15 cellular contexts compared by ENCODE assay signal in genomic region chr5:174606153-174606552, GRCh38.
A peak's percentile ranks its signal among the peaks of the same experiment; 100 is the strongest.
DNase-seq lines count a peak whose midpoint lies in the region; ATAC-seq and TF ChIP-seq lines count a peak whose summit lies in the region.
"Had no signal": no experiment of that assay in that cellular context is flagged by ENCODE, and none has a peak within 500 bp of the region (broad histone marks: within the 10 kb centered on the region; RNA-seq: fewer than 3 reads in every experiment).

No MANE protein-coding gene starts in this region.

- no peak overlapping the region for H4K12ac ChIP-seq in trophoblast cell (ENCODE audit: low read depth, low read length)

- H2AFZ ChIP-seq in IMR-90 (replicated peaks; ENCODE audit: low read length, poor library complexity) = no peak overlapping the region
- no peak overlapping the region for H2AFZ ChIP-seq in hepatocyte
- H2AFZ ChIP-seq in trophoblast cell (ENCODE audit: insufficient read depth, low read length, poor library complexity) = peak overlapping the region; percentile 62

- H4K8ac ChIP-seq in IMR-90 (ENCODE audit: low read depth in 2 of 2, low read length in 2 of 2) (no peak overlapping the region), trophoblast cell (ENCODE audit: low read depth, low read length) (peak overlapping the region; percentile 26)

- H3K4me1 ChIP-seq in Caco-2 (peaks cover 39% of the 10 kb centered on the region), IMR-90 (ENCODE audit: control insufficient read depth, insufficient read depth, low read length) (peaks cover 6% of the 10 kb centered on the region), hepatocyte (ENCODE audit: insufficient read depth) (peaks cover 17% of the 10 kb centered on the region), trophoblast cell (ENCODE audit: control insufficient read depth in 1 of 2, insufficient read depth in 2 of 2, low read length in 2 of 2) (peaks cover 16 to 23% of the 10 kb centered on the region in 2 experiments)

- H3K18ac ChIP-seq in IMR-90 (ENCODE audit: low read depth, low read length) (peak overlapping the region; percentile 1; the same call in 1 of the 2 replicates), trophoblast cell (ENCODE audit: low read length) (no peak overlapping the region)

- peak overlapping the region; percentile 17 for H3K27ac Mint-ChIP-seq in Caco-2 (ENCODE audit: unreplicated experiment)
- H3K27ac Mint-ChIP-seq in activated CD4-positive, alpha-beta T cell treated with anti-CD3 and anti-CD28 coated beads, Interleukin-2, amount 10 ng/mL, durations not matched to agents 24 days and 14 days = no peak overlapping the region
- H3K27ac Mint-ChIP-seq: CD4-positive, alpha-beta T cell had no signal

- H3K9me2 ChIP-seq in hepatocyte (replicated peaks; ENCODE audit: insufficient read depth) = no peaks in the 10 kb centered on the region

- H3K4me1 Mint-ChIP-seq in Caco-2 (ENCODE audit: low read depth, unreplicated experiment) = peaks cover 23% of the 10 kb centered on the region
- no peaks in the 10 kb centered on the region for H3K4me1 Mint-ChIP-seq in activated CD4-positive, alpha-beta T cell treated with anti-CD3 and anti-CD28 coated beads, Interleukin-2, amount 10 ng/mL, durations not matched to agents 24 days and 14 days

- POLR2A ChIA-PET in Caco-2 (lab: Charles Lee) (interaction anchor here (0.6 kb wide), 1 partner anchor 118 kb away, joined by 3 read pairs; the partner anchor contains the start of gene MSX2), IMR-90 (lab: Charles Lee; ENCODE audit: unreplicated experiment) (no interaction called here)

- H2BK5ac ChIP-seq in IMR-90 (ENCODE audit: low read depth, low read length, poor library complexity, severe bottlenecking) (no peak overlapping the region), trophoblast cell (ENCODE audit: low read depth, low read length, poor library complexity) (peak overlapping the region; percentile 66)

- H3K9me1 ChIP-seq in IMR-90 (ENCODE audit: insufficient read depth, low read length) = no peaks in the 10 kb centered on the region

- H3K4me2 ChIP-seq in IMR-90 (ENCODE audit: low read depth, low read length) = no peak overlapping the region
- H3K4me2 ChIP-seq in hepatocyte = peak overlapping the region; percentile 17
- no peak overlapping the region for H3K4me2 ChIP-seq in trophoblast cell (ENCODE audit: low read length)
- H3K4me2 ChIP-seq: A549 had no signal

- peaks cover 8% of the 10 kb centered on the region for H3K36me3 Mint-ChIP-seq in Caco-2 (ENCODE audit: insufficient read depth, unreplicated experiment)
- no peaks in the 10 kb centered on the region for H3K36me3 Mint-ChIP-seq in activated CD4-positive, alpha-beta T cell treated with anti-CD3 and anti-CD28 coated beads, Interleukin-2, amount 10 ng/mL, durations not matched to agents 24 days and 14 days (ENCODE audit: low read depth)

- H3K4ac ChIP-seq in IMR-90 (ENCODE audit: low read depth, low read length) (no peak overlapping the region), trophoblast cell (ENCODE audit: low read depth, low read length) (no peak overlapping the region)

- TF ChIP-seq CTCF in Caco-2 (IDR thresholded peaks at IDR 0.05; ENCODE audit: insufficient read depth in 1 of 2, low read depth in 1 of 2, low read length in 1 of 2, severe bottlenecking in 1 of 2, unreplicated experiment in 1 of 2) = no peak
- TF ChIP-seq CTCF in IMR-90 (conservative IDR thresholded peaks at IDR 0.05; ENCODE audit: low read depth, low read length) = no peak
- TF ChIP-seq CTCF in hepatocyte (IDR thresholded peaks at IDR 0.05; ENCODE audit: poor library complexity) = no peak

- peaks cover 13% of the 10 kb centered on the region for H3K9me3 ChIP-seq in Caco-2
- H3K9me3 ChIP-seq in IMR-90 (ENCODE audit: control insufficient read depth, insufficient read depth, low read length) = no peaks in the 10 kb centered on the region
- no peaks in the 10 kb centered on the region for H3K9me3 ChIP-seq in hepatocyte (ENCODE audit: low read depth)
- no peaks in the 10 kb centered on the region for H3K9me3 ChIP-seq in trophoblast cell (ENCODE audit: insufficient read depth, low read depth, low read length)

- no peak overlapping the region for H2BK15ac ChIP-seq in IMR-90 (ENCODE audit: low read depth, low read length)

- H2AK5ac ChIP-seq in IMR-90 (ENCODE audit: low read depth, low read length) (no peak overlapping the region), trophoblast cell (ENCODE audit: low read length) (no peak overlapping the region)

- H3K79me1 ChIP-seq in IMR-90 (ENCODE audit: low read depth in 1 of 2, low read length in 2 of 2) = no peaks in the 10 kb centered on the region
- peaks cover 21% of the 10 kb centered on the region for H3K79me1 ChIP-seq in trophoblast cell (ENCODE audit: low read length)

- no peak overlapping the region for H3K56ac ChIP-seq in IMR-90 (ENCODE audit: extremely low read depth, insufficient read depth, low read length)

- BruUV-seq in Caco-2 (replicated peaks; lab: Mats Ljungman, UMichigan) (no TSS peak), IMR-90 (replicated peaks; lab: Mats Ljungman, UMichigan) (no TSS peak)

- ATAC-seq in IMR-90 (ENCODE audit: low read depth) = no peak
- no peak for ATAC-seq in HG03439 (IDR thresholded peaks at IDR 0.05; ENCODE audit: unreplicated experiment)
- no peak for ATAC-seq in GM19455 (IDR thresholded peaks at IDR 0.05; ENCODE audit: unreplicated experiment)

- intact Hi-C loops in Caco-2 (cut with micrococcal nuclease; ENCODE audit: unreplicated experiment) = no loop called here
- intact Hi-C loops in IMR-90 (cut with micrococcal nuclease) = no loop called here
- intact Hi-C loops in activated CD4-positive, alpha-beta T cell treated with anti-CD3 and anti-CD28 coated beads, Interleukin-2, amount 10 ng/mL, durations not matched to agents 24 days and 14 days (cut with micrococcal nuclease) = no loop called here

- H3K27ac ChIP-seq in IMR-90 (ENCODE audit: insufficient read depth, low read length) (no peak overlapping the region), hepatocyte (peak overlapping the region; percentile 10), trophoblast cell (ENCODE audit: low read depth, low read length) (peak overlapping the region; percentile 82)
- H3K27ac ChIP-seq: 22Rv1, C4-2B had no signal

- H3K36me3 ChIP-seq in Caco-2 (ENCODE audit: control insufficient read depth, insufficient read depth, low read length) (no peaks in the 10 kb centered on the region), IMR-90 (ENCODE audit: control insufficient read depth, insufficient read depth, low read length) (no peaks in the 10 kb centered on the region), hepatocyte (replicated peaks; ENCODE audit: insufficient read depth, low read depth) (no peaks in the 10 kb centered on the region), trophoblast cell (ENCODE audit: control insufficient read depth in 1 of 2, insufficient read depth in 2 of 2, low read length in 2 of 2) (no peaks in the 10 kb centered on the region)

- no peaks in the 10 kb centered on the region for H3K27me3 ChIP-seq in Caco-2 (replicated peaks; ENCODE audit: control insufficient read depth, insufficient read depth, low read length)
- H3K27me3 ChIP-seq in IMR-90 (ENCODE audit: control insufficient read depth, insufficient read depth, low read length) = no peaks in the 10 kb centered on the region
- H3K27me3 ChIP-seq in hepatocyte = no peaks in the 10 kb centered on the region
- H3K27me3 ChIP-seq in trophoblast cell (ENCODE audit: insufficient read depth, low read length) = no peaks in the 10 kb centered on the region

- H2BK20ac ChIP-seq in IMR-90 (ENCODE audit: low read depth, low read length) = peak overlapping the region; percentile 63; the same call in 1 of the 2 replicates

- DNase-seq in Caco-2 (no peak), IMR-90 (no peak), hepatocyte (ENCODE audit: low spot score) (no peak), trophoblast cell (peak in 1 of 2 donors; percentile 55)
- no peak for DNase-seq in activated CD4-positive, alpha-beta T cell treated with anti-CD3 and anti-CD28 coated beads, Interleukin-2, amount 10 ng/mL, durations not matched to agents 24 days and 14 days
- DNase-seq: AML-193; CD4-positive, alpha-beta T cell; DMS79 treated with DMSO at 0.1 percent for 48 hours; GF-D8; HCEC 1CT had no signal

- H4K5ac ChIP-seq in IMR-90 (ENCODE audit: low read depth, low read length) = no peak overlapping the region

- no peaks in the 10 kb centered on the region for H3K79me2 ChIP-seq in hepatocyte
- no peaks in the 10 kb centered on the region for H3K79me2 ChIP-seq in trophoblast cell (ENCODE audit: control insufficient read depth, insufficient read depth, low read length, poor library complexity)

- in situ Hi-C loops in IMR-90 (cut with MboI; ENCODE audit: low sequenced_read_pairs) = no loop called here

- no peaks in the 10 kb centered on the region for H3K9me3 Mint-ChIP-seq in Caco-2 (ENCODE audit: unreplicated experiment)
- H3K9me3 Mint-ChIP-seq in activated CD4-positive, alpha-beta T cell treated with anti-CD3 and anti-CD28 coated beads, Interleukin-2, amount 10 ng/mL, durations not matched to agents 24 days and 14 days = no peaks in the 10 kb centered on the region
- H3K9me3 Mint-ChIP-seq: CD4-positive, alpha-beta T cell had no signal

- H3K4me3 ChIP-seq in Caco-2 (ENCODE audit: low read depth, low read length) (no peak overlapping the region), IMR-90 (ENCODE audit: insufficient read depth, low read depth, low read length) (no peak overlapping the region), hepatocyte (no peak overlapping the region), trophoblast cell (ENCODE audit: low read depth, low read length) (no peak overlapping the region)
- H3K4me3 ChIP-seq: A549 had no signal

- H3K9ac ChIP-seq in IMR-90 (ENCODE audit: low read depth, low read length) (no peak overlapping the region), trophoblast cell (ENCODE audit: low read length) (no peak overlapping the region)

- dilution Hi-C loops in IMR-90 (cut with HindIII; ENCODE audit: low sequenced_read_pairs, unreplicated experiment) = no loop called here

- WGBS in IMR-90 (ENCODE audit: extremely low coverage in 2 of 2, insufficient read length in 1 of 2), 2 experiments = no CpG with 5 or more reads among the region's 3 CpGs
- WGBS in hepatocyte (ENCODE audit: low lambda C conversion rate, missing lambda C conversion rate) = 52% methylated on average over 3 of the region's 3 CpGs
- no CpG with 5 or more reads among the region's 3 CpGs for WGBS in trophoblast cell (ENCODE audit: extremely low coverage, insufficient coverage, insufficient read length)

- peak overlapping the region; percentile 88 for H2BK12ac ChIP-seq in trophoblast cell (ENCODE audit: low read length)

- H4K20me1 ChIP-seq in IMR-90 (ENCODE audit: insufficient read depth, low read length) (no peaks in the 10 kb centered on the region), hepatocyte (ENCODE audit: insufficient read depth, poor library complexity, severe bottlenecking) (no peaks in the 10 kb centered on the region)

- no peak for TF ChIP-seq POLR2A in IMR-90 (IDR thresholded peaks at IDR 0.05; ENCODE audit: low read depth, low read length)

- no peaks in the 10 kb centered on the region for H3K27me3 Mint-ChIP-seq in Caco-2 (ENCODE audit: insufficient read depth, unreplicated experiment)
- no peaks in the 10 kb centered on the region for H3K27me3 Mint-ChIP-seq in activated CD4-positive, alpha-beta T cell treated with anti-CD3 and anti-CD28 coated beads, Interleukin-2, amount 10 ng/mL, durations not matched to agents 24 days and 14 days

- no peak overlapping the region for H3K14ac ChIP-seq in IMR-90 (replicated peaks; ENCODE audit: low read depth, low read length)
- H3K14ac ChIP-seq in trophoblast cell (ENCODE audit: low read length) = no peak overlapping the region

- no peak overlapping the region for H2AK9ac ChIP-seq in IMR-90 (replicated peaks; ENCODE audit: low read depth, low read length, poor library complexity)

- H4K91ac ChIP-seq in IMR-90 (ENCODE audit: insufficient read depth, low read depth, low read length) = peak overlapping the region; percentile 74; the same call in 1 of the 2 replicates
- H4K91ac ChIP-seq in trophoblast cell (ENCODE audit: low read depth, low read length) = peak overlapping the region; percentile 13

- H2BK120ac ChIP-seq in IMR-90 (ENCODE audit: low read depth, low read length) = peak overlapping the region; percentile 65; the same call in 1 of the 2 replicates
- peak overlapping the region; percentile 62 for H2BK120ac ChIP-seq in trophoblast cell (ENCODE audit: insufficient read depth, low read length, poor library complexity)

- no peak for TF ChIP-seq RAD21 in IMR-90 (IDR thresholded peaks at IDR 0.05; ENCODE audit: low read length)

- H3K23ac ChIP-seq in IMR-90 (ENCODE audit: low read depth, low read length) = no peak overlapping the region
- H3K23ac ChIP-seq in trophoblast cell (ENCODE audit: low read length) = no peak overlapping the region

- H3K4me3 Mint-ChIP-seq in Caco-2 (ENCODE audit: unreplicated experiment) = no peak overlapping the region
- no peak overlapping the region for H3K4me3 Mint-ChIP-seq in activated CD4-positive, alpha-beta T cell treated with anti-CD3 and anti-CD28 coated beads, Interleukin-2, amount 10 ng/mL, durations not matched to agents 24 days and 14 days
- H3K4me3 Mint-ChIP-seq: CD4-positive, alpha-beta T cell had no signal

- CTCF ChIA-PET in Caco-2 (lab: Charles Lee) = interaction anchor here (0.7 kb wide), 1 partner anchor 187 kb away, joined by 3 read pairs; no protein-coding TSS in a partner anchor
- CTCF ChIA-PET in IMR-90 (lab: Yijun Ruan, JAX) = interaction anchor here (0.6 to 1.2 kb wide), 3 partner anchors 12 to 681 kb away, joined by 3 read pairs; no protein-coding TSS in a partner anchor
